Comparison of ENCODE assay signal across 16 cellular contexts in genomic region chr22:31526275-31526674, GRCh38. TPM values are rescaled to one million over a fixed set of nuclear protein-coding genes. Genes with fewer than 3 reads are reported as not detected.
DNase-seq lines count a peak whose midpoint lies in the region; ATAC-seq and TF ChIP-seq lines count a peak whose summit lies in the region.
"Had no signal": no experiment of that assay in that cellular context is flagged by ENCODE, and none has a peak within 500 bp of the region (broad histone marks: within the 10 kb centered on the region; RNA-seq: fewer than 3 reads in every experiment).

No MANE protein-coding gene starts in this region.

- H3K4me1 Mint-ChIP-seq in activated CD8-positive, alpha-beta T cell treated with anti-CD3 and anti-CD28 coated beads for 36 hours (ENCODE audit: low read depth): peaks cover 75% of the 10 kb centered on the region
- H3K4me1 Mint-ChIP-seq in activated CD8-positive, alpha-beta T cell treated with anti-CD3 and anti-CD28 coated beads, Interleukin-2, amount 10 ng/mL, durations not matched to agents 7 days and 5 days (ENCODE audit: low read depth): peaks cover 51% of the 10 kb centered on the region
- H3K4me1 Mint-ChIP-seq in activated T-cell treated with anti-CD3 and anti-CD28 coated beads, Interleukin-2, amount 50 U/mL, for 24 hours (ENCODE audit: low read depth): peaks cover 74% of the 10 kb centered on the region
- H3K4me1 Mint-ChIP-seq in naive thymus-derived CD4-positive, alpha-beta T cell: peaks cover 21 to 52% (median 41%) of the 10 kb centered on the region in 7 donors
- H3K4me1 Mint-ChIP-seq in stimulated activated naive B cell treated with anti-CD40 and anti-IgM and Interleukin-4, amounts not matched to agents 10 μg/mL and 1 μg/mL and 100 μg/mL, for 72 hours: peaks cover 11 to 31% of the 10 kb centered on the region in 2 donors
- peaks cover 17% of the 10 kb centered on the region for H3K4me1 Mint-ChIP-seq in MCF 10A (ENCODE audit: insufficient read depth, unreplicated experiment)
- H3K4me1 Mint-ChIP-seq in glutamatergic neuron (ENCODE audit: low read depth, unreplicated experiment): no peaks in the 10 kb centered on the region

- peak; percentile 80 for ATAC-seq in activated CD8-positive, alpha-beta T cell treated with anti-CD3 and anti-CD28 coated beads for 36 hours
- ATAC-seq in activated CD8-positive, alpha-beta T cell treated with anti-CD3 and anti-CD28 coated beads, Interleukin-2, amount 10 ng/mL, durations not matched to agents 7 days and 5 days: no peak
- ATAC-seq in naive thymus-derived CD4-positive, alpha-beta T cell: peak; percentile 75
- peak; percentile 95 to 96 for ATAC-seq in stimulated activated naive B cell treated with anti-CD40 and anti-IgM and Interleukin-4, amounts not matched to agents 10 μg/mL and 1 μg/mL and 100 μg/mL, for 72 hours (replicated peaks)
- ATAC-seq: esophagus mucosa had no signal

- intact Hi-C loops in activated CD8-positive, alpha-beta T cell treated with anti-CD3 and anti-CD28 coated beads for 36 hours (cut with micrococcal nuclease): loop anchor here (1.0 kb wide), 1 partner anchor 11 kb away; no protein-coding TSS in a partner anchor
- intact Hi-C loops in naive thymus-derived CD4-positive, alpha-beta T cell (cut with micrococcal nuclease): no loop called here
- intact Hi-C loops in MCF 10A (cut with micrococcal nuclease): no loop called here

- no peak for TF ChIP-seq CTCF in activated CD8-positive, alpha-beta T cell treated with anti-CD3 and anti-CD28 coated beads for 36 hours (IDR thresholded peaks at IDR 0.05)
- TF ChIP-seq CTCF in MCF 10A (IDR thresholded peaks at IDR 0.05; ENCODE audit: unreplicated experiment) (no peak), glutamatergic neuron (IDR thresholded peaks at IDR 0.05; ENCODE audit: partially characterized antibody, unreplicated experiment) (no peak)

- no peak overlapping the region for H3K4me3 ChIP-seq in naive thymus-derived CD4-positive, alpha-beta T cell (ENCODE audit: low read length)
- H3K4me3 ChIP-seq: colonic mucosa, hepatocyte, MG63, SJSA1, thoracic aorta had no signal

- H3K27ac ChIP-seq in naive thymus-derived CD4-positive, alpha-beta T cell (ENCODE audit: low read depth, low read length): no peak overlapping the region
- H3K27ac ChIP-seq: colonic mucosa, hepatocyte, SJSA1, thoracic aorta had no signal

- peak overlapping the region; percentile 95 for H3K27ac Mint-ChIP-seq in activated CD8-positive, alpha-beta T cell treated with anti-CD3 and anti-CD28 coated beads for 36 hours
- no peak overlapping the region for H3K27ac Mint-ChIP-seq in activated CD8-positive, alpha-beta T cell treated with anti-CD3 and anti-CD28 coated beads, Interleukin-2, amount 10 ng/mL, durations not matched to agents 7 days and 5 days
- peak overlapping the region; percentile 94 for H3K27ac Mint-ChIP-seq in activated T-cell treated with anti-CD3 and anti-CD28 coated beads, Interleukin-2, amount 50 U/mL, for 24 hours
- H3K27ac Mint-ChIP-seq in naive thymus-derived CD4-positive, alpha-beta T cell: peak overlapping the region in 7 of 9 donors; percentile 4 to 77 (median 55)
- H3K27ac Mint-ChIP-seq in stimulated activated naive B cell treated with anti-CD40 and anti-IgM and Interleukin-4, amounts not matched to agents 10 μg/mL and 1 μg/mL and 100 μg/mL, for 72 hours: peak overlapping the region; percentile 90
- H3K27ac Mint-ChIP-seq in MCF 10A (ENCODE audit: low read depth, unreplicated experiment): no peak overlapping the region
- no peak overlapping the region for H3K27ac Mint-ChIP-seq in glutamatergic neuron (ENCODE audit: unreplicated experiment)

- H3K4me3 Mint-ChIP-seq in activated CD8-positive, alpha-beta T cell treated with anti-CD3 and anti-CD28 coated beads for 36 hours: peak overlapping the region; percentile 44
- H3K4me3 Mint-ChIP-seq in activated CD8-positive, alpha-beta T cell treated with anti-CD3 and anti-CD28 coated beads, Interleukin-2, amount 10 ng/mL, durations not matched to agents 7 days and 5 days: no peak overlapping the region
- peak overlapping the region; percentile 52 for H3K4me3 Mint-ChIP-seq in activated T-cell treated with anti-CD3 and anti-CD28 coated beads, Interleukin-2, amount 50 U/mL, for 24 hours
- peak overlapping the region in 1 of 10 donors; percentile 27 for H3K4me3 Mint-ChIP-seq in naive thymus-derived CD4-positive, alpha-beta T cell
- no peak overlapping the region for H3K4me3 Mint-ChIP-seq in stimulated activated naive B cell treated with anti-CD40 and anti-IgM and Interleukin-4, amounts not matched to agents 10 μg/mL and 1 μg/mL and 100 μg/mL, for 72 hours
- H3K4me3 Mint-ChIP-seq in MCF 10A (ENCODE audit: unreplicated experiment): no peak overlapping the region
- H3K4me3 Mint-ChIP-seq in glutamatergic neuron (ENCODE audit: unreplicated experiment): no peak overlapping the region

- peaks cover 0 to 46% (median 15%) of the 10 kb centered on the region in 3 experiments for H3K36me3 ChIP-seq in naive thymus-derived CD4-positive, alpha-beta T cell (ENCODE audit: control insufficient read depth in 2 of 3, insufficient read depth in 3 of 3, low read length in 3 of 3)
- H3K36me3 ChIP-seq: colonic mucosa, thoracic aorta had no signal

- BruUV-seq in MCF 10A (replicated peaks; lab: Mats Ljungman, UMichigan): no TSS peak

- H3K9me3 ChIP-seq in naive thymus-derived CD4-positive, alpha-beta T cell (ENCODE audit: control insufficient read depth in 2 of 3, low read length in 3 of 3): no peaks in the 10 kb centered on the region
- H3K9me3 ChIP-seq: colonic mucosa, MG63, SJSA1, thoracic aorta had no signal

- CTCF ChIA-PET in activated CD8-positive, alpha-beta T cell treated with anti-CD3 and anti-CD28 coated beads for 36 hours (lab: Charles Lee): interaction anchor here (1.9 kb wide), 1 partner anchor 14 kb away, joined by 4 read pairs; no protein-coding TSS in a partner anchor
- CTCF ChIA-PET in activated CD8-positive, alpha-beta T cell treated with anti-CD3 and anti-CD28 coated beads, Interleukin-2, amount 10 ng/mL, durations not matched to agents 7 days and 5 days (lab: Charles Lee): interaction anchor here (0.7 to 1.7 kb wide), 5 partner anchors 30 to 119 kb away, joined by 3 read pairs; no protein-coding TSS in a partner anchor
- CTCF ChIA-PET in naive thymus-derived CD4-positive, alpha-beta T cell (lab: Charles Lee): no interaction called here
- CTCF ChIA-PET in MCF 10A (lab: Yijun Ruan, JAX): no interaction called here

- POLR2A ChIA-PET in activated CD8-positive, alpha-beta T cell treated with anti-CD3 and anti-CD28 coated beads for 36 hours (lab: Charles Lee): interaction anchor here (1.2 to 5.5 kb wide), 2 partner anchors 12 to 21 kb away, joined by 4 to 35 read pairs; no protein-coding TSS in a partner anchor
- POLR2A ChIA-PET in activated CD8-positive, alpha-beta T cell treated with anti-CD3 and anti-CD28 coated beads, Interleukin-2, amount 10 ng/mL, durations not matched to agents 7 days and 5 days (lab: Charles Lee): interaction anchor here (1.2 kb wide), 1 partner anchor 37 kb away, joined by 4 read pairs; the partner anchor contains the start of gene EIF4ENIF1
- POLR2A ChIA-PET in naive thymus-derived CD4-positive, alpha-beta T cell (lab: Charles Lee): interaction anchor here (1.1 kb wide), 1 partner anchor 36 kb away, joined by 4 read pairs; no protein-coding TSS in a partner anchor
- POLR2A ChIA-PET in MCF 10A (lab: Yijun Ruan, JAX): interaction anchor here (0.6 to 1.0 kb wide), 2 partner anchors 13 to 18 kb away, joined by 3 read pairs; no protein-coding TSS in a partner anchor

- peak; percentile 77 for DNase-seq in activated CD8-positive, alpha-beta T cell treated with anti-CD3 and anti-CD28 coated beads for 36 hours
- DNase-seq in activated CD8-positive, alpha-beta T cell treated with anti-CD3 and anti-CD28 coated beads, Interleukin-2, amount 10 ng/mL, durations not matched to agents 7 days and 5 days: no peak
- peak; percentile 56 for DNase-seq in activated T-cell treated with anti-CD3 and anti-CD28 coated beads, Interleukin-2, amount 50 U/mL, for 24 hours
- DNase-seq in naive thymus-derived CD4-positive, alpha-beta T cell: peak in 2 of 9 donors; percentile 17 to 46
- peak; percentile 40 for DNase-seq in stimulated activated naive B cell treated with anti-CD40 and anti-IgM and Interleukin-4, amounts not matched to agents 10 μg/mL and 1 μg/mL and 100 μg/mL, for 72 hours
- no peak for DNase-seq in C1 segment of cervical spinal cord (lab: John Stamatoyannopoulos, UW)
- DNase-seq in MCF 10A (ENCODE audit: unreplicated experiment): no peak
- DNase-seq in glutamatergic neuron: no peak
- DNase-seq: amygdala, colonic mucosa, MG63, NCI-H2029 had no signal

- no peaks in the 10 kb centered on the region for H3K27me3 Mint-ChIP-seq in activated CD8-positive, alpha-beta T cell treated with anti-CD3 and anti-CD28 coated beads for 36 hours
- no peaks in the 10 kb centered on the region for H3K27me3 Mint-ChIP-seq in activated CD8-positive, alpha-beta T cell treated with anti-CD3 and anti-CD28 coated beads, Interleukin-2, amount 10 ng/mL, durations not matched to agents 7 days and 5 days (ENCODE audit: low read depth)
- H3K27me3 Mint-ChIP-seq in activated T-cell treated with anti-CD3 and anti-CD28 coated beads, Interleukin-2, amount 50 U/mL, for 24 hours: no peaks in the 10 kb centered on the region
- no peaks in the 10 kb centered on the region for H3K27me3 Mint-ChIP-seq in naive thymus-derived CD4-positive, alpha-beta T cell
- H3K27me3 Mint-ChIP-seq in stimulated activated naive B cell treated with anti-CD40 and anti-IgM and Interleukin-4, amounts not matched to agents 10 μg/mL and 1 μg/mL and 100 μg/mL, for 72 hours: no peaks in the 10 kb centered on the region
- H3K27me3 Mint-ChIP-seq in MCF 10A (ENCODE audit: insufficient read depth, unreplicated experiment): no peaks in the 10 kb centered on the region
- H3K27me3 Mint-ChIP-seq in glutamatergic neuron (ENCODE audit: unreplicated experiment): no peaks in the 10 kb centered on the region

- peaks cover 0 to 12% of the 10 kb centered on the region in 2 donors for H3K4me1 ChIP-seq in naive thymus-derived CD4-positive, alpha-beta T cell (ENCODE audit: control insufficient read depth in 2 of 2, insufficient read depth in 2 of 2, low read length in 2 of 2)
- H3K4me1 ChIP-seq: colonic mucosa had no signal

- peaks cover 86% of the 10 kb centered on the region for H3K36me3 Mint-ChIP-seq in activated CD8-positive, alpha-beta T cell treated with anti-CD3 and anti-CD28 coated beads for 36 hours (ENCODE audit: low read depth)
- H3K36me3 Mint-ChIP-seq in activated CD8-positive, alpha-beta T cell treated with anti-CD3 and anti-CD28 coated beads, Interleukin-2, amount 10 ng/mL, durations not matched to agents 7 days and 5 days (ENCODE audit: low read depth): peaks cover 60% of the 10 kb centered on the region
- peaks cover 89% of the 10 kb centered on the region for H3K36me3 Mint-ChIP-seq in activated T-cell treated with anti-CD3 and anti-CD28 coated beads, Interleukin-2, amount 50 U/mL, for 24 hours (ENCODE audit: low read depth)
- H3K36me3 Mint-ChIP-seq in naive thymus-derived CD4-positive, alpha-beta T cell: peaks cover 0 to 51% (median 31%) of the 10 kb centered on the region in 5 donors
- H3K36me3 Mint-ChIP-seq in stimulated activated naive B cell treated with anti-CD40 and anti-IgM and Interleukin-4, amounts not matched to agents 10 μg/mL and 1 μg/mL and 100 μg/mL, for 72 hours: peaks cover 32 to 50% of the 10 kb centered on the region in 2 donors
- peaks cover 21% of the 10 kb centered on the region for H3K36me3 Mint-ChIP-seq in MCF 10A (ENCODE audit: insufficient read depth, unreplicated experiment)
- H3K36me3 Mint-ChIP-seq in glutamatergic neuron (ENCODE audit: unreplicated experiment): no peaks in the 10 kb centered on the region

- H3K9me3 Mint-ChIP-seq in activated CD8-positive, alpha-beta T cell treated with anti-CD3 and anti-CD28 coated beads for 36 hours: peaks cover 11% of the 10 kb centered on the region
- H3K9me3 Mint-ChIP-seq in activated CD8-positive, alpha-beta T cell treated with anti-CD3 and anti-CD28 coated beads, Interleukin-2, amount 10 ng/mL, durations not matched to agents 7 days and 5 days (ENCODE audit: insufficient read depth): no peaks in the 10 kb centered on the region
- peaks cover 8% of the 10 kb centered on the region for H3K9me3 Mint-ChIP-seq in activated T-cell treated with anti-CD3 and anti-CD28 coated beads, Interleukin-2, amount 50 U/mL, for 24 hours
- H3K9me3 Mint-ChIP-seq in naive thymus-derived CD4-positive, alpha-beta T cell: peaks cover 0 to 5% (median 0%) of the 10 kb centered on the region in 11 donors
- H3K9me3 Mint-ChIP-seq in stimulated activated naive B cell treated with anti-CD40 and anti-IgM and Interleukin-4, amounts not matched to agents 10 μg/mL and 1 μg/mL and 100 μg/mL, for 72 hours: peaks cover 0 to 4% of the 10 kb centered on the region in 2 donors
- no peaks in the 10 kb centered on the region for H3K9me3 Mint-ChIP-seq in MCF 10A (ENCODE audit: unreplicated experiment)
- H3K9me3 Mint-ChIP-seq in glutamatergic neuron (ENCODE audit: unreplicated experiment): no peaks in the 10 kb centered on the region

- H3K27me3 ChIP-seq in naive thymus-derived CD4-positive, alpha-beta T cell (ENCODE audit: control insufficient read depth in 2 of 2, insufficient read depth in 2 of 2, low read length in 2 of 2): no peaks in the 10 kb centered on the region
- H3K27me3 ChIP-seq: colonic mucosa, hepatocyte, MG63, SJSA1 had no signal

RNA-seq across cellular contexts. Expression of gene SFI1, which starts 29.9 kb away (rescaled TPM):
- 100 to 1,000 TPM; 273 to 274 TPM for total RNA-seq in activated CD8-positive, alpha-beta T cell treated with anti-CD3 and anti-CD28 coated beads for 36 hours
- total RNA-seq in activated CD8-positive, alpha-beta T cell treated with anti-CD3 and anti-CD28 coated beads, Interleukin-2, amount 10 ng/mL, durations not matched to agents 7 days and 5 days: 100 to 1,000 TPM; 136 to 141 TPM
- total RNA-seq in naive thymus-derived CD4-positive, alpha-beta T cell: 100 to 1,000 TPM; 196 to 359 (median 343) TPM
- 10 to 100 TPM; 25.9 to 69.5 TPM for polyA plus RNA-seq in naive thymus-derived CD4-positive, alpha-beta T cell
- total RNA-seq in MCF 10A (2022) (34.6 and 36.2 TPM in 2 replicates), glutamatergic neuron (ENCODE audit: unreplicated experiment) (48.7 TPM)

RNA-seq across cellular contexts. Expression of gene EIF4ENIF1, which starts 36.6 kb away (rescaled TPM):
- 10 to 100 TPM; 50.3 to 50.5 TPM for total RNA-seq in activated CD8-positive, alpha-beta T cell treated with anti-CD3 and anti-CD28 coated beads for 36 hours
- 10 to 100 TPM; 34.6 to 39.3 TPM for total RNA-seq in activated CD8-positive, alpha-beta T cell treated with anti-CD3 and anti-CD28 coated beads, Interleukin-2, amount 10 ng/mL, durations not matched to agents 7 days and 5 days
- total RNA-seq in naive thymus-derived CD4-positive, alpha-beta T cell: 10 to 100 TPM; 26.3 to 46.5 (median 36.8) TPM
- polyA plus RNA-seq in naive thymus-derived CD4-positive, alpha-beta T cell: 10 to 100 TPM; 12.8 to 19.5 TPM
- total RNA-seq in MCF 10A (2022) (25.6 and 31.1 TPM in 2 replicates), glutamatergic neuron (ENCODE audit: unreplicated experiment) (41.9 TPM)

Comparison
In these comparisons a context has a peak if more than half of its experiments do, and no peak if none do; other contexts are left out.
1. DNase-seq: peak in activated CD8-positive, alpha-beta T cell treated with anti-CD3 and anti-CD28 coated beads for 36 hours (single experiment), activated T-cell treated with anti-CD3 and anti-CD28 coated beads, Interleukin-2, amount 50 U/mL, for 24 hours (single experiment) and stimulated activated naive B cell treated with anti-CD40 and anti-IgM and Interleukin-4, amounts not matched to agents 10 μg/mL and 1 μg/mL and 100 μg/mL, for 72 hours (single experiment); none in activated CD8-positive, alpha-beta T cell treated with anti-CD3 and anti-CD28 coated beads, Interleukin-2, amount 10 ng/mL, durations not matched to agents 7 days and 5 days (single experiment), C1 segment of cervical spinal cord (0 of 14), MCF 10A (single experiment) and glutamatergic neuron (single experiment).
2. H3K27ac Mint-ChIP-seq: peak in activated CD8-positive, alpha-beta T cell treated with anti-CD3 and anti-CD28 coated beads for 36 hours (single experiment), activated T-cell treated with anti-CD3 and anti-CD28 coated beads, Interleukin-2, amount 50 U/mL, for 24 hours (single experiment), naive thymus-derived CD4-positive, alpha-beta T cell (7 of 9) and stimulated activated naive B cell treated with anti-CD40 and anti-IgM and Interleukin-4, amounts not matched to agents 10 μg/mL and 1 μg/mL and 100 μg/mL, for 72 hours (single experiment); none in activated CD8-positive, alpha-beta T cell treated with anti-CD3 and anti-CD28 coated beads, Interleukin-2, amount 10 ng/mL, durations not matched to agents 7 days and 5 days (single experiment), MCF 10A (single experiment) and glutamatergic neuron (single experiment).
3. H3K4me3 Mint-ChIP-seq: peak in activated CD8-positive, alpha-beta T cell treated with anti-CD3 and anti-CD28 coated beads for 36 hours (single experiment) and activated T-cell treated with anti-CD3 and anti-CD28 coated beads, Interleukin-2, amount 50 U/mL, for 24 hours (single experiment); none in activated CD8-positive, alpha-beta T cell treated with anti-CD3 and anti-CD28 coated beads, Interleukin-2, amount 10 ng/mL, durations not matched to agents 7 days and 5 days (single experiment), stimulated activated naive B cell treated with anti-CD40 and anti-IgM and Interleukin-4, amounts not matched to agents 10 μg/mL and 1 μg/mL and 100 μg/mL, for 72 hours (0 of 2), MCF 10A (single experiment) and glutamatergic neuron (single experiment).
4. CTCF ChIA-PET loops: an anchor here in activated CD8-positive, alpha-beta T cell treated with anti-CD3 and anti-CD28 coated beads for 36 hours (1.9 kb wide) and activated CD8-positive, alpha-beta T cell treated with anti-CD3 and anti-CD28 coated beads, Interleukin-2, amount 10 ng/mL, durations not matched to agents 7 days and 5 days (0.7 to 1.7 kb wide); none called in naive thymus-derived CD4-positive, alpha-beta T cell and MCF 10A.